In the genomic region with DNA sequence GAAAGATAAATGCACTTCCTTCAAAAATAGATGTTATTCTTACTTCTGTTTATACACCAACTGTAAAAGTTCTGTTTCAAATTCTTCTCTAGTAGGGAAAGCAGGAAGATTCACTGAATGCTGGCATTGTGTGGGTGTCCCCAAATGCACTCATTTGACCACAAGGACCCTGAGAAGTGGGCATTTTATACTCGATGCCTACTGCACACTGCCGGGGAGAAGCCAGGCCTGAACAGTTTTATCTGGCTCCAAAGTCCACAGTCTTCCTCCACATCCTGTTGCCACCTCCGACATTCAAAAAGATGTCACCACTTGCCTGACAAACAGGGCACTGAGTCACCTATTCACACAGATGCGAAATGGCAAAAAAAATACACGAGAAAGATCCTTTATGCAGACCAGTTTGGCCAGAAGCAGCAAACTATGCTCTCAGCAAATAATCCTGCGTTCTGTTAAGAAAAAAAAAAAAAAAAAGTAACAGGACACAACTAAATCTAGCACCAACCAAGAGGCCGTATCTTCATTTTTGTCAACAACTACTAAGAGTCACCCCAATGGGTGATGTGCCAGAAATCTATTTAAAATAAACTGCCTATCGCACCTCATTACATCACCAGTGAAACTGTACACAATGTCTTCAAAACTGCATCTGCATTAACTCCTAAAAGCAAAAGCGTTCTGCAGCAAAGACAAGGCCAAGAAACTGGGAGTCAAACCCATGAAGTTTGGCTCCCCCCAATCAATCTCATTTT, we compare ENCODE assay signal across 7 cellular contexts. TPM values are rescaled to one million over a fixed set of nuclear protein-coding genes. Genes with fewer than 3 reads are reported as not detected.
DNase-seq lines count a peak whose midpoint lies in the region; ATAC-seq and TF ChIP-seq lines count a peak whose summit lies in the region.

No MANE protein-coding gene starts in this region.

- H3K9me3 ChIP-seq in skeletal muscle tissue (ENCODE audit: control insufficient read depth in 3 of 3, low read length in 3 of 3): no peaks in the 10 kb centered on the region

- H3K4me3 Mint-ChIP-seq in activated T-cell treated with anti-CD3 and anti-CD28 coated beads, Interleukin-2, amount 50 U/mL, for 24 hours: peak overlapping the region; percentile 93

- H3K27ac ChIP-seq in skeletal muscle tissue (ENCODE audit: low read depth, low read length): peak overlapping the region; percentile 3

- no peaks in the 10 kb centered on the region for H3K9me3 Mint-ChIP-seq in activated T-cell treated with anti-CD3 and anti-CD28 coated beads, Interleukin-2, amount 50 U/mL, for 24 hours

- peaks cover 64% of the 10 kb centered on the region for H3K4me1 Mint-ChIP-seq in activated T-cell treated with anti-CD3 and anti-CD28 coated beads, Interleukin-2, amount 50 U/mL, for 24 hours (ENCODE audit: low read depth)

- no peak for ATAC-seq in GM21529 (IDR thresholded peaks at IDR 0.05; ENCODE audit: unreplicated experiment)

- H3K9ac ChIP-seq in skeletal muscle tissue (ENCODE audit: low read depth in 1 of 3, low read length in 3 of 3): no peak overlapping the region

- H3K36me3 ChIP-seq in skeletal muscle tissue (ENCODE audit: control insufficient read depth in 3 of 3, insufficient read depth in 3 of 3, low read length in 3 of 3): peaks cover 0 to 4% (median 0%) of the 10 kb centered on the region in 3 donors

- peak overlapping the region; percentile 100 for H3K27ac Mint-ChIP-seq in activated T-cell treated with anti-CD3 and anti-CD28 coated beads, Interleukin-2, amount 50 U/mL, for 24 hours

- no peaks in the 10 kb centered on the region for H3K27me3 ChIP-seq in skeletal muscle tissue (ENCODE audit: control insufficient read depth in 3 of 3, insufficient read depth in 3 of 3, low read length in 3 of 3)

- H3K27me3 Mint-ChIP-seq in activated T-cell treated with anti-CD3 and anti-CD28 coated beads, Interleukin-2, amount 50 U/mL, for 24 hours: no peaks in the 10 kb centered on the region

- no peak for TF ChIP-seq CTCF in fibroblast of villous mesenchyme (IDR thresholded peaks at IDR 0.05; ENCODE audit: insufficient read depth, low read depth, low read length)

- H3K4me3 ChIP-seq in fibroblast of villous mesenchyme (ENCODE audit: low read depth, low read length) (no peak overlapping the region), skeletal muscle tissue (ENCODE audit: low read length in 3 of 3) (no peak overlapping the region)

- peak; percentile 59 for DNase-seq in MV-4-11 (lab: John Stamatoyannopoulos, UW)
- DNase-seq in activated T-cell treated with anti-CD3 and anti-CD28 coated beads, Interleukin-2, amount 50 U/mL, for 24 hours: peak; percentile 45
- peak; percentile 43 for DNase-seq in fibroblast of villous mesenchyme (ENCODE audit: low read depth)
- no peak for DNase-seq in NCI-H82 (lab: John Stamatoyannopoulos, UW)
- no peak for DNase-seq in NCI-H2227 treated with DMSO at 0.1 percent for 48 hours (lab: John Stamatoyannopoulos, UW)

- H3K36me3 Mint-ChIP-seq in activated T-cell treated with anti-CD3 and anti-CD28 coated beads, Interleukin-2, amount 50 U/mL, for 24 hours (ENCODE audit: low read depth): peaks cover 88% of the 10 kb centered on the region

- peaks cover 47 to 69% (median 62%) of the 10 kb centered on the region in 3 donors for H3K4me1 ChIP-seq in skeletal muscle tissue (ENCODE audit: control insufficient read depth in 3 of 3, insufficient read depth in 3 of 3, low read length in 3 of 3)

RNA-seq across cellular contexts. Expression of a gene that starts 6.2 kb away (rescaled TPM):
- total RNA-seq in fibroblast of villous mesenchyme (16.0 and 16.8 TPM in 2 replicates), skeletal muscle tissue (14.6 TPM)

RNA-seq across cellular contexts. Expression of a gene that starts 23.3 kb away (rescaled TPM):
- total RNA-seq in fibroblast of villous mesenchyme (155 and 160 TPM in 2 replicates), skeletal muscle tissue (71.0 TPM)

RNA-seq across cellular contexts. Expression of a gene that starts 59.0 kb away (rescaled TPM):
- total RNA-seq in fibroblast of villous mesenchyme (22.0 and 28.3 TPM in 2 replicates), skeletal muscle tissue (9.4 TPM)

Comparison
In these comparisons a context has a peak if more than half of its experiments do, and no peak if none do; other contexts are left out.
1. DNase-seq: peak in MV-4-11 (single experiment), activated T-cell treated with anti-CD3 and anti-CD28 coated beads, Interleukin-2, amount 50 U/mL, for 24 hours (single experiment) and fibroblast of villous mesenchyme (single experiment); none in NCI-H82 (single experiment) and NCI-H2227 treated with DMSO at 0.1 percent for 48 hours (single experiment).